ENCODE assay signal across 1 cellular context in genomic region chr10:124791378-124792348, GRCh38.
TF ChIP-seq lines count a peak whose summit lies in the region.

EEF1AKMT2 (minus strand) TSS chr10:124791887; CDS start chr10:124791833, 54 bp downstream.

TF ChIP-seq in HepG2, 621 proteins besides CTCF, POLR2A, EP300 and RAD21 (continued from another document and continues in another):
- peak; percentile 60; the same call in 1 of the 2 replicates for TF ChIP-seq ZNF431 (CRISPR knock-in tag; IDR thresholded peaks at IDR 0.05; ENCODE audit: borderline replicate concordance, low read depth)
- TF ChIP-seq IRX3 (CRISPR knock-in tag; IDR thresholded peaks at IDR 0.05; ENCODE audit: borderline replicate concordance, low read depth): no peak
- peak; percentile 50 for TF ChIP-seq NFKB2 (CRISPR knock-in tag; IDR thresholded peaks at IDR 0.05; ENCODE audit: borderline replicate concordance)
- peak; percentile 46 for TF ChIP-seq HNRNPK (IDR thresholded peaks at IDR 0.05; ENCODE audit: low read depth, low read length, poor library complexity, severe bottlenecking)
- peak; percentile 72 for TF ChIP-seq MTF1 (CRISPR knock-in tag; IDR thresholded peaks at IDR 0.05)
- TF ChIP-seq MTERF4 (CRISPR knock-in tag; IDR thresholded peaks at IDR 0.05): peak; percentile 70
- TF ChIP-seq RARA (CRISPR knock-in tag; IDR thresholded peaks at IDR 0.05): peak; percentile 50
- peak; percentile 92 for TF ChIP-seq ZBTB39 (CRISPR knock-in tag; IDR thresholded peaks at IDR 0.05)
- TF ChIP-seq ZNF557 (CRISPR knock-in tag; IDR thresholded peaks at IDR 0.05): no peak
- 0 out of 2 replicates have a peak, but pooled peaks have one; percentile 74 for TF ChIP-seq SMYD3 (CRISPR knock-in tag; IDR thresholded peaks at IDR 0.05)
- TF ChIP-seq TAF15 (IDR thresholded peaks at IDR 0.05; ENCODE audit: low read depth, low read length, poor library complexity, severe bottlenecking): peak; percentile 27
- TF ChIP-seq ZNF142 (CRISPR knock-in tag; IDR thresholded peaks at IDR 0.05): no peak; the same call in 1 of the 2 replicates
- TF ChIP-seq ELK4 (CRISPR knock-in tag; IDR thresholded peaks at IDR 0.05; ENCODE audit: borderline replicate concordance): no peak
- TF ChIP-seq ZNF550 (CRISPR knock-in tag; IDR thresholded peaks at IDR 0.05; ENCODE audit: borderline replicate concordance): no peak
- TF ChIP-seq MNT (IDR thresholded peaks at IDR 0.05): no peak
- TF ChIP-seq ZNF275 (CRISPR knock-in tag; IDR thresholded peaks at IDR 0.05; ENCODE audit: borderline replicate concordance): peak; percentile 96
- peak; percentile 93; the same call in 1 of the 2 replicates for TF ChIP-seq SAFB2 (CRISPR knock-in tag; IDR thresholded peaks at IDR 0.05; ENCODE audit: borderline replicate concordance, low read depth)
- TF ChIP-seq NONO (IDR thresholded peaks at IDR 0.05): no peak
- peak; percentile 95 for TF ChIP-seq NONO (CRISPR knock-in tag; conservative IDR thresholded peaks at IDR 0.05)
- peak; percentile 75; the same call in 1 of the 2 replicates for TF ChIP-seq ZNF770 (CRISPR knock-in tag; IDR thresholded peaks at IDR 0.05)
- peak; percentile 66 for TF ChIP-seq DRAP1 (CRISPR knock-in tag; IDR thresholded peaks at IDR 0.05)
- TF ChIP-seq HNF4G (IDR thresholded peaks at IDR 0.05; ENCODE audit: borderline replicate concordance, low read depth, low read length): no peak
- no peak; the same call in 1 of the 2 replicates for TF ChIP-seq HNF4G (CRISPR knock-in tag; IDR thresholded peaks at IDR 0.05; ENCODE audit: borderline replicate concordance, low read depth)
- peak; percentile 66; the same call in 1 of the 2 replicates for TF ChIP-seq IKZF5 (CRISPR knock-in tag; IDR thresholded peaks at IDR 0.05)
- TF ChIP-seq CEBPG (CRISPR knock-in tag; IDR thresholded peaks at IDR 0.05): peak; percentile 37; the same call in 1 of the 2 replicates
- TF ChIP-seq HIVEP1 (CRISPR knock-in tag; IDR thresholded peaks at IDR 0.05): peak; percentile 86
- TF ChIP-seq MTA3 (CRISPR knock-in tag; IDR thresholded peaks at IDR 0.05): no peak
- peak; percentile 67 for TF ChIP-seq TFDP2 (CRISPR knock-in tag; IDR thresholded peaks at IDR 0.05)
- TF ChIP-seq PRDM4 (CRISPR knock-in tag; IDR thresholded peaks at IDR 0.05; ENCODE audit: borderline replicate concordance): 0 out of 2 replicates have a peak, but pooled peaks have one; percentile 80
- peak; percentile 62 for TF ChIP-seq IKZF4 (CRISPR knock-in tag; IDR thresholded peaks at IDR 0.05; ENCODE audit: borderline replicate concordance, low read depth, not compliant biosample characterization)
- TF ChIP-seq NFKBIZ (CRISPR knock-in tag; IDR thresholded peaks at IDR 0.05): no peak
